15 cellular contexts compared by ENCODE assay signal in the genomic region with DNA sequence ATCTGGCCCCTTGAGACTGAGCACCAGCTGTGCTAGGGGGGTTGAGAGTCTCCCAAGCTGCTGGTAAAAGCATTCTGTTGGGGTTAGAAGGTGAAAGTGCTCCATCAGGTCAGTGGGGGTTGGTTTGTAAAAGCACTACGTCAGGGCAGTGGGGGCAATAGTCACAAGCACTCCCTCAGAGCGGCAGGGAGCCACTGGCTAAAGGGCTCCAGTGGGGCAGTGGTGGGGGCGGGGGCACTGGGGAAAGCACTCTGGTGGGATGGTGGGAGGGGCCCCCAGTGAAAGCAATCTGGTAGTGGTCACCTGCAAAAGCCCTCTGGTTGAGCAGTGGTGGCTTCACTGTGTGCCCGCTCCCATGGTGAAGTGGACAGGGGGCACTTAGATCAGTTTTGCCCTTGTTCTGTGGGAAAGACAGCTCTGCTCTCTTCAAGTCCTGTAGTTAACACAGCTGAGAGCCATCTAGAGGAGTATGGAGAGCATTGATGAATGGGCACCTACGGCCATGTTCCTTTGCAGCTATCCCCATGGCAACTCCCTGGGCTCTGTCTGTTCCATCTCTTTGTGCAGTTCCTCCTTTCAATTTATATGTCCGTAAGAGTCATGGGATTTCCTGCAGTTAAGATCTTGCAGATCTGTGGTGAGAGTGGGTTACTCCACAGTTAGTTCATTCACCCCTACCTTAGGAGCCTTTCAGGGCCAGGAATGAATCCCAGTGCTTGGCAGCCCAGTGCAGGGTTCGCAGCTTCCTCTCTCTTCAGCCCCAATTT.
"Had no signal": no experiment of that assay in that cellular context is flagged by ENCODE, and none has a peak within 500 bp of the region (broad histone marks: within the 10 kb centered on the region; RNA-seq: fewer than 3 reads in every experiment).

No MANE protein-coding gene starts in this region.

- H3K4me3 Mint-ChIP-seq: activated CD4-positive, alpha-beta memory T cell treated with anti-CD3 and anti-CD28 coated beads for 36 hours; activated CD4-positive, alpha-beta T cell treated with anti-CD3 and anti-CD28 coated beads for 36 hours; activated CD8-positive, alpha-beta memory T cell treated with anti-CD3 and anti-CD28 coated beads, Interleukin-2, amount 10 ng/mL, durations not matched to agents 7 days and 5 days; activated naive CD4-positive, alpha-beta T cell treated with anti-CD3 and anti-CD28 coated beads, Interleukin-2, amount 50 U/mL, for 24 hours; activated T-cell treated with anti-CD3 and anti-CD28 coated beads, Interleukin-2, amount 50 U/mL, for 24 hours; endodermal cell; naive B cell; stimulated activated naive CD8-positive, alpha-beta T cell treated with anti-CD3 and anti-CD28 coated beads, Interleukin-15, Interleukin-2, amounts not matched to agents 100 ng/mL and 50 ng/mL, for 24 hours had no signal

- H3K9me3 Mint-ChIP-seq: activated T-cell treated with anti-CD3 and anti-CD28 coated beads, Interleukin-2, amount 50 U/mL, for 24 hours had no signal

- H3K9me3 ChIP-seq: adrenal gland, gastrocnemius medialis, ovary, testis had no signal

- H3K27ac Mint-ChIP-seq: activated CD4-positive, alpha-beta memory T cell treated with anti-CD3 and anti-CD28 coated beads for 36 hours; activated CD4-positive, alpha-beta T cell treated with anti-CD3 and anti-CD28 coated beads for 36 hours; activated CD8-positive, alpha-beta memory T cell treated with anti-CD3 and anti-CD28 coated beads, Interleukin-2, amount 10 ng/mL, durations not matched to agents 7 days and 5 days; activated naive CD4-positive, alpha-beta T cell treated with anti-CD3 and anti-CD28 coated beads, Interleukin-2, amount 50 U/mL, for 24 hours; activated T-cell treated with anti-CD3 and anti-CD28 coated beads, Interleukin-2, amount 50 U/mL, for 24 hours; endodermal cell; naive B cell; stimulated activated naive CD8-positive, alpha-beta T cell treated with anti-CD3 and anti-CD28 coated beads, Interleukin-15, Interleukin-2, amounts not matched to agents 100 ng/mL and 50 ng/mL, for 24 hours had no signal

- ATAC-seq: activated CD4-positive, alpha-beta T cell treated with anti-CD3 and anti-CD28 coated beads for 36 hours; activated CD8-positive, alpha-beta memory T cell treated with anti-CD3 and anti-CD28 coated beads, Interleukin-2, amount 10 ng/mL, durations not matched to agents 7 days and 5 days; gastrocnemius medialis; sciatic nerve had no signal

- DNase-seq: activated CD4-positive, alpha-beta memory T cell treated with anti-CD3 and anti-CD28 coated beads for 36 hours; activated CD4-positive, alpha-beta T cell treated with anti-CD3 and anti-CD28 coated beads for 36 hours; activated CD8-positive, alpha-beta memory T cell treated with anti-CD3 and anti-CD28 coated beads, Interleukin-2, amount 10 ng/mL, durations not matched to agents 7 days and 5 days; activated T-cell treated with anti-CD3 and anti-CD28 coated beads, Interleukin-2, amount 50 U/mL, for 24 hours; adrenal gland; dorsolateral prefrontal cortex; endodermal cell; gastrocnemius medialis; islet precursor cell; naive B cell; ovary; testis had no signal

- H3K4me1 Mint-ChIP-seq: endodermal cell had no signal

- H3K36me3 ChIP-seq: adrenal gland, gastrocnemius medialis, ovary had no signal

- H3K27ac ChIP-seq: adrenal gland, dorsolateral prefrontal cortex, gastrocnemius medialis, ovary, testis had no signal

- H3K27me3 ChIP-seq: adrenal gland, gastrocnemius medialis, ovary, testis had no signal

- H3K4me3 ChIP-seq: adrenal gland, dorsolateral prefrontal cortex, gastrocnemius medialis, ovary, testis had no signal

- H3K27me3 Mint-ChIP-seq: activated CD4-positive, alpha-beta memory T cell treated with anti-CD3 and anti-CD28 coated beads for 36 hours; activated CD4-positive, alpha-beta T cell treated with anti-CD3 and anti-CD28 coated beads for 36 hours; activated CD8-positive, alpha-beta memory T cell treated with anti-CD3 and anti-CD28 coated beads, Interleukin-2, amount 10 ng/mL, durations not matched to agents 7 days and 5 days; activated naive CD4-positive, alpha-beta T cell treated with anti-CD3 and anti-CD28 coated beads, Interleukin-2, amount 50 U/mL, for 24 hours; naive B cell; stimulated activated naive CD8-positive, alpha-beta T cell treated with anti-CD3 and anti-CD28 coated beads, Interleukin-15, Interleukin-2, amounts not matched to agents 100 ng/mL and 50 ng/mL, for 24 hours had no signal

- H3K4me1 ChIP-seq: adrenal gland, gastrocnemius medialis, testis had no signal
